In genomic region chr14:100900837-100901390, GRCh38 we compare ENCODE assay signal across 8 cellular contexts. TPM values are rescaled to one million over a fixed set of nuclear protein-coding genes. Genes with fewer than 3 reads are reported as not detected.
DNase-seq lines count a peak whose midpoint lies in the region; ATAC-seq and TF ChIP-seq lines count a peak whose summit lies in the region.

No MANE protein-coding gene starts in this region.

- WGBS in HUES64: 34% methylated on average over 15 of the region's 15 CpGs

- H3K9me2 ChIP-seq in SU-DHL-6 (replicated peaks; ENCODE audit: insufficient read depth, low read length): no peaks in the 10 kb centered on the region

- H3K4me2 ChIP-seq in SU-DHL-6 (ENCODE audit: low read depth, low read length, poor library complexity, severe bottlenecking): no peak overlapping the region

- peak overlapping the region; percentile 39 for H3K4me3 ChIP-seq in HUES64 (ENCODE audit: low read length)
- no peak overlapping the region for H3K4me3 ChIP-seq in SU-DHL-6 (ENCODE audit: insufficient read depth, low read length, poor library complexity, severe bottlenecking)
- peak overlapping the region; percentile 39 for H3K4me3 ChIP-seq in iPS-15b (ENCODE audit: low read depth, low read length)

- peaks cover 38% of the 10 kb centered on the region for H3K27me3 ChIP-seq in HUES64 (ENCODE audit: insufficient read depth, low read length)
- H3K27me3 ChIP-seq in SU-DHL-6 (ENCODE audit: low read length): no peaks in the 10 kb centered on the region
- H3K27me3 ChIP-seq in iPS-15b (ENCODE audit: control insufficient read depth, insufficient read depth, low read length): peaks cover 30% of the 10 kb centered on the region

- no peak overlapping the region for H3K27ac Mint-ChIP-seq in stimulated activated naive B cell treated with anti-CD40 and anti-IgM and Interleukin-4, amounts not matched to agents 10 μg/mL and 1 μg/mL and 100 μg/mL, for 72 hours

- H3K4me1 ChIP-seq in HUES64 (ENCODE audit: insufficient read depth, low read length) (peaks cover 21% of the 10 kb centered on the region), iPS-15b (ENCODE audit: control insufficient read depth, insufficient read depth, low read length) (peaks cover 5% of the 10 kb centered on the region)

- peaks cover 7 to 8% of the 10 kb centered on the region in 2 donors for H3K9me3 Mint-ChIP-seq in stimulated activated naive B cell treated with anti-CD40 and anti-IgM and Interleukin-4, amounts not matched to agents 10 μg/mL and 1 μg/mL and 100 μg/mL, for 72 hours

- no peak overlapping the region for H2AFZ ChIP-seq in SU-DHL-6 (ENCODE audit: low read depth, low read length, severe bottlenecking)

- H3K4me3 Mint-ChIP-seq in stimulated activated naive B cell treated with anti-CD40 and anti-IgM and Interleukin-4, amounts not matched to agents 10 μg/mL and 1 μg/mL and 100 μg/mL, for 72 hours: no peak overlapping the region

- H3K27me3 Mint-ChIP-seq in stimulated activated naive B cell treated with anti-CD40 and anti-IgM and Interleukin-4, amounts not matched to agents 10 μg/mL and 1 μg/mL and 100 μg/mL, for 72 hours: peaks cover 73 to 74% of the 10 kb centered on the region in 2 donors

- H3K36me3 Mint-ChIP-seq in stimulated activated naive B cell treated with anti-CD40 and anti-IgM and Interleukin-4, amounts not matched to agents 10 μg/mL and 1 μg/mL and 100 μg/mL, for 72 hours: peaks cover 5% of the 10 kb centered on the region in 2 donors

- H3K9ac ChIP-seq in HUES64 (ENCODE audit: low read depth, low read length) (no peak overlapping the region), SU-DHL-6 (ENCODE audit: low read length) (no peak overlapping the region), iPS-15b (ENCODE audit: low read depth, low read length) (no peak overlapping the region)

- no peaks in the 10 kb centered on the region for H4K20me1 ChIP-seq in SU-DHL-6 (ENCODE audit: low read depth, low read length)

- no peaks in the 10 kb centered on the region for H3K9me3 ChIP-seq in HUES64 (ENCODE audit: insufficient read depth, low read depth, low read length)
- H3K9me3 ChIP-seq in SU-DHL-6 (ENCODE audit: insufficient read depth, low read length): no peaks in the 10 kb centered on the region
- no peaks in the 10 kb centered on the region for H3K9me3 ChIP-seq in iPS-15b (ENCODE audit: control insufficient read depth, insufficient read depth, low read length)

- H3K36me3 ChIP-seq in HUES64 (ENCODE audit: insufficient read depth, low read length) (no peaks in the 10 kb centered on the region), SU-DHL-6 (ENCODE audit: low read length) (no peaks in the 10 kb centered on the region), iPS-15b (ENCODE audit: control insufficient read depth, insufficient read depth, low read length) (no peaks in the 10 kb centered on the region)

- ATAC-seq in GM21381 (IDR thresholded peaks at IDR 0.05; ENCODE audit: unreplicated experiment) (no peak), GM19455 (IDR thresholded peaks at IDR 0.05; ENCODE audit: unreplicated experiment) (no peak)
- ATAC-seq in stimulated activated naive B cell treated with anti-CD40 and anti-IgM and Interleukin-4, amounts not matched to agents 10 μg/mL and 1 μg/mL and 100 μg/mL, for 72 hours (replicated peaks): no peak

- no peaks in the 10 kb centered on the region for H3K79me2 ChIP-seq in SU-DHL-6 (ENCODE audit: insufficient read depth, low read length)

- no peak overlapping the region for H3K27ac ChIP-seq in HUES64 (ENCODE audit: low read depth, low read length)
- no peak overlapping the region for H3K27ac ChIP-seq in SU-DHL-6 (ENCODE audit: low read depth, low read length)

- peaks cover 0 to 5% of the 10 kb centered on the region in 2 donors for H3K4me1 Mint-ChIP-seq in stimulated activated naive B cell treated with anti-CD40 and anti-IgM and Interleukin-4, amounts not matched to agents 10 μg/mL and 1 μg/mL and 100 μg/mL, for 72 hours

- peak; percentile 35 for TF ChIP-seq CTCF in SU-DHL-6 (IDR thresholded peaks at IDR 0.05; ENCODE audit: insufficient read depth, low read length, poor library complexity, severe bottlenecking)

- no peaks in the 10 kb centered on the region for H3F3A ChIP-seq in SU-DHL-6 (ENCODE audit: insufficient read depth)

- DNase-seq in DMS153 treated with DMSO at 0.1 percent for 48 hours (lab: John Stamatoyannopoulos, UW; ENCODE audit: unreplicated experiment): peak; percentile 27
- DNase-seq in activated gamma-delta T cell (lab: John Stamatoyannopoulos, UW): no peak
- DNase-seq in stimulated activated naive B cell treated with anti-CD40 and anti-IgM and Interleukin-4, amounts not matched to agents 10 μg/mL and 1 μg/mL and 100 μg/mL, for 72 hours: no peak

RNA-seq across cellular contexts. Expression of gene RTL1, which starts 2.6 kb away (rescaled TPM):
- polyA plus RNA-seq in HUES64 (2013, experiment 1 of 2): 0.10 TPM
- polyA plus RNA-seq in HUES64 (2013, experiment 2 of 2): 0.13 TPM
